ENCODE assay signal across 12 cellular contexts in genomic region chr7:150382123-150382843, GRCh38. TPM values are rescaled to one million over a fixed set of nuclear protein-coding genes. Genes with fewer than 3 reads are reported as not detected.
DNase-seq lines count a peak whose midpoint lies in the region; ATAC-seq and TF ChIP-seq lines count a peak whose summit lies in the region.
"Had no signal": no experiment of that assay in that cellular context is flagged by ENCODE, and none has a peak within 500 bp of the region (broad histone marks: within the 10 kb centered on the region; RNA-seq: fewer than 3 reads in every experiment).

No MANE protein-coding gene starts in this region.

- H3K27ac ChIP-seq in SU-DHL-6 (ENCODE audit: low read depth, low read length) (peak overlapping the region; percentile 33), layer of hippocampus (ENCODE audit: low read depth, low read length) (peak overlapping the region; percentile 97), tibial nerve (peak overlapping the region; percentile 53 to 97 (median 80))

- no peaks in the 10 kb centered on the region for H3K9me3 ChIP-seq in SU-DHL-6 (ENCODE audit: insufficient read depth, low read length)
- no peaks in the 10 kb centered on the region for H3K9me3 ChIP-seq in tibial nerve
- H3K9me3 ChIP-seq: adrenal gland had no signal

- TF ChIP-seq POLR2A in tibial nerve (IDR thresholded peaks at IDR 0.05): no peak

- H3K4me1 ChIP-seq in tibial nerve: peaks cover 0 to 86% (median 33%) of the 10 kb centered on the region in 4 donors

- H3K9me2 ChIP-seq in SU-DHL-6 (replicated peaks; ENCODE audit: insufficient read depth, low read length): no peaks in the 10 kb centered on the region

- H3K4me3 ChIP-seq in SU-DHL-6 (ENCODE audit: insufficient read depth, low read length, poor library complexity, severe bottlenecking) (no peak overlapping the region), tibial nerve (no peak overlapping the region)
- H3K4me3 ChIP-seq: adrenal gland had no signal

- ATAC-seq in HG02885 (IDR thresholded peaks at IDR 0.05; ENCODE audit: poor library complexity, unreplicated experiment) (no peak), HG03039 (IDR thresholded peaks at IDR 0.05; ENCODE audit: unreplicated experiment) (no peak)
- ATAC-seq: activated CD8-positive, alpha-beta memory T cell treated with anti-CD3 and anti-CD28 coated beads, Interleukin-2, amount 10 ng/mL, durations not matched to agents 7 days and 5 days had no signal

- H2AFZ ChIP-seq in SU-DHL-6 (ENCODE audit: low read depth, low read length, severe bottlenecking): no peak overlapping the region

- peak; percentile 12 for DNase-seq in activated CD8-positive, alpha-beta memory T cell treated with anti-CD3 and anti-CD28 coated beads, Interleukin-2, amount 50 U/mL, for 4 hours
- no peak for DNase-seq in activated CD8-positive, alpha-beta memory T cell treated with anti-CD3 and anti-CD28 coated beads, Interleukin-2, amount 50 U/mL, for 48 hours
- DNase-seq in tibial nerve (ENCODE audit: low spot score in 2 of 2) (no peak), RPMI8226 (no peak)
- DNase-seq: activated CD8-positive, alpha-beta memory T cell treated with anti-CD3 and anti-CD28 coated beads, Interleukin-2, amount 10 ng/mL, durations not matched to agents 7 days and 5 days; T-helper 2 cell had no signal

- H4K20me1 ChIP-seq in SU-DHL-6 (ENCODE audit: low read depth, low read length): no peaks in the 10 kb centered on the region

- no peak for TF ChIP-seq EP300 in tibial nerve (IDR thresholded peaks at IDR 0.05)

- H3K36me3 ChIP-seq in SU-DHL-6 (ENCODE audit: low read length): no peaks in the 10 kb centered on the region
- no peaks in the 10 kb centered on the region for H3K36me3 ChIP-seq in tibial nerve
- H3K36me3 ChIP-seq: adrenal gland had no signal

- 56 to 65% methylated on average over 18 of the region's 20 CpGs for WGBS in tibial nerve, 2 donors

- TF ChIP-seq CTCF in SU-DHL-6 (IDR thresholded peaks at IDR 0.05; ENCODE audit: insufficient read depth, low read length, poor library complexity, severe bottlenecking) (no peak), tibial nerve (IDR thresholded peaks at IDR 0.05) (no peak)

- peak overlapping the region; percentile 32 for H3K4me2 ChIP-seq in SU-DHL-6 (ENCODE audit: low read depth, low read length, poor library complexity, severe bottlenecking)

- peaks cover 13% of the 10 kb centered on the region for H3F3A ChIP-seq in SU-DHL-6 (ENCODE audit: insufficient read depth)

- 0 out of 2 replicates have a peak, but pooled peaks cover 3% of the 10 kb centered on the region for H3K79me2 ChIP-seq in SU-DHL-6 (ENCODE audit: insufficient read depth, low read length)

- H3K9ac ChIP-seq in SU-DHL-6 (ENCODE audit: low read length): peak overlapping the region; percentile 7; the same call in 1 of the 2 replicates

- H3K27me3 ChIP-seq in SU-DHL-6 (ENCODE audit: low read length) (no peaks in the 10 kb centered on the region), layer of hippocampus (ENCODE audit: control insufficient read depth, insufficient read depth, low read length) (no peaks in the 10 kb centered on the region), tibial nerve (no peaks in the 10 kb centered on the region)
- H3K27me3 ChIP-seq: adrenal gland had no signal

RNA-seq across cellular contexts. Expression of gene ZNF775, which starts 3.2 kb away (rescaled TPM):
- total RNA-seq in tibial nerve: 10 to 100 TPM in 2 of 4 donors, 1 to 10 TPM in 2; 5.9 to 14.3 (median 11.6) TPM

RNA-seq across cellular contexts. Expression of gene REPIN1, which starts 13.7 kb away (rescaled TPM):
- total RNA-seq in tibial nerve: 10 to 100 TPM; 65.8 to 70.2 (median 68.3) TPM

RNA-seq across cellular contexts. Expression of gene RARRES2, which starts 40.9 kb away (rescaled TPM):
- 100 to 1,000 TPM; 172 to 382 (median 375) TPM for total RNA-seq in tibial nerve
- total RNA-seq: activated CD8-positive, alpha-beta memory T cell treated with anti-CD3 and anti-CD28 coated beads, Interleukin-2, amount 10 ng/mL, durations not matched to agents 7 days and 5 days; mononuclear cell had no signal

RNA-seq across cellular contexts. Expression of gene ACTR3C, which starts 58.9 kb away (rescaled TPM):
- 1 to 10 TPM in 1 of 4 donors, under 1 TPM in 3; 0.44 to 2.3 (median 0.94) TPM for total RNA-seq in tibial nerve

RNA-seq across cellular contexts. Expression of gene LRRC61, which starts 59.1 kb away (rescaled TPM):
- 10 to 100 TPM in 1 of 4 donors, 1 to 10 TPM in 3; 7.9 to 19.3 (median 9.6) TPM for total RNA-seq in tibial nerve

Comparison
In these comparisons a context has a peak if more than half of its experiments do, and no peak if none do; other contexts are left out.
1. H3K27ac ChIP-seq: peak in every context shown above with its lines; median percentile 97 in layer of hippocampus; 80 in tibial nerve; 33 in SU-DHL-6.